Comparison of ENCODE assay signal across 20 cellular contexts in genomic region chr10:74094231-74094630, GRCh38. TPM values are rescaled to one million over a fixed set of nuclear protein-coding genes. Genes with fewer than 3 reads are reported as not detected.
DNase-seq lines count a peak whose midpoint lies in the region; ATAC-seq and TF ChIP-seq lines count a peak whose summit lies in the region.
"Had no signal": no experiment of that assay in that cellular context is flagged by ENCODE, and none has a peak within 500 bp of the region (broad histone marks: within the 10 kb centered on the region; RNA-seq: fewer than 3 reads in every experiment).

No MANE protein-coding gene starts in this region.

- H3K9me3 Mint-ChIP-seq in HFFc6 (no peaks in the 10 kb centered on the region), T-cell (no peaks in the 10 kb centered on the region), progenitor cell of endocrine pancreas (ENCODE audit: low read depth) (no peaks in the 10 kb centered on the region)
- H3K9me3 Mint-ChIP-seq: CD4-positive, CD25-positive, alpha-beta regulatory T cell; IgD-negative memory B cell had no signal

- peaks cover 6% of the 10 kb centered on the region for H3K4me1 Mint-ChIP-seq in HFFc6 (ENCODE audit: low read depth)
- H3K4me1 Mint-ChIP-seq in T-cell: peaks cover 0 to 3% (median 0%) of the 10 kb centered on the region in 3 donors
- H3K4me1 Mint-ChIP-seq in progenitor cell of endocrine pancreas (ENCODE audit: low read depth): peaks cover 17% of the 10 kb centered on the region
- H3K4me1 Mint-ChIP-seq: CD4-positive, CD25-positive, alpha-beta regulatory T cell had no signal

- POLR2A ChIA-PET in T-cell (lab: Charles Lee): interaction anchor here in 1 of 2 donors (1.0 kb wide), 1 partner anchor 56 kb away, joined by 4 read pairs; the partner anchor contains the start of gene AP3M1

- no peak for TF ChIP-seq CTCF in HFFc6 (IDR thresholded peaks at IDR 0.05)
- TF ChIP-seq CTCF in progenitor cell of endocrine pancreas (IDR thresholded peaks at IDR 0.05; ENCODE audit: unreplicated experiment): no peak

- ATAC-seq in T-cell (replicated peaks in 1 of 4) (no peak), left lobe of liver (peak; percentile 85), GM21723 (IDR thresholded peaks at IDR 0.05; ENCODE audit: unreplicated experiment) (no peak)

- no peak overlapping the region; the same call in 1 of the 2 replicates for H3K4me3 Mint-ChIP-seq in HFFc6
- H3K4me3 Mint-ChIP-seq in T-cell: no peak overlapping the region
- no peak overlapping the region for H3K4me3 Mint-ChIP-seq in progenitor cell of endocrine pancreas (ENCODE audit: low read depth)
- H3K4me3 Mint-ChIP-seq: CD4-positive, CD25-positive, alpha-beta regulatory T cell; IgD-negative memory B cell had no signal

- DNase-seq in HFFc6 (no peak), T-cell (no peak), left lobe of liver (ENCODE audit: low spot score) (peak; percentile 58), progenitor cell of endocrine pancreas (ENCODE audit: low spot score, unreplicated experiment) (no peak), NCI-H2107 treated with DMSO at 0.1 percent for 48 hours (lab: John Stamatoyannopoulos, UW; ENCODE audit: unreplicated experiment) (no peak), NCI-H1092 treated with DMSO at 0.1 percent for 48 hours (lab: John Stamatoyannopoulos, UW) (no peak)
- DNase-seq: CD4-positive, CD25-positive, alpha-beta regulatory T cell; COR-L47; DMS79; H7; MV-4-11; NCI-H187 treated with DMSO at 0.1 percent for 48 hours; NCI-H2227 treated with DMSO at 0.1 percent for 48 hours; NCI-H510A; NCI-H748 treated with DMSO at 0.1 percent for 48 hours; PC-9; RPMI8226; SHP77 had no signal

- peaks cover 73% of the 10 kb centered on the region for H3K36me3 Mint-ChIP-seq in HFFc6 (ENCODE audit: low read depth)
- H3K36me3 Mint-ChIP-seq in T-cell: peaks cover 57% of the 10 kb centered on the region
- peaks cover 41% of the 10 kb centered on the region for H3K36me3 Mint-ChIP-seq in progenitor cell of endocrine pancreas (ENCODE audit: insufficient read depth)

- H3K27ac Mint-ChIP-seq in HFFc6 (peak overlapping the region; percentile 51), T-cell (peak overlapping the region; percentile 22 to 31), progenitor cell of endocrine pancreas (peak overlapping the region; percentile 86)
- H3K27ac Mint-ChIP-seq: CD4-positive, CD25-positive, alpha-beta regulatory T cell had no signal

- CTCF ChIA-PET in T-cell (lab: Charles Lee): no interaction called here

- H3K27me3 Mint-ChIP-seq in HFFc6 (ENCODE audit: insufficient read depth) (peaks cover 5% of the 10 kb centered on the region), T-cell (no peaks in the 10 kb centered on the region), progenitor cell of endocrine pancreas (no peaks in the 10 kb centered on the region)
- H3K27me3 Mint-ChIP-seq: CD4-positive, CD25-positive, alpha-beta regulatory T cell; IgD-negative memory B cell had no signal

RNA-seq across cellular contexts. Expression of gene AP3M1, which starts 56.4 kb away (rescaled TPM):
- 10 to 100 TPM; 41.4 to 51.5 (median 47.0) TPM for total RNA-seq in HFFc6 (2021; fragmentation: NEBNext Ultra II Directional; extraction: Animal tissue kit (Norgen Biotek cat#: 25700))
- total RNA-seq in T-cell (10 to 100 TPM; 25.8 to 37.1 (median 33.9) TPM), left lobe of liver (14.6 TPM), progenitor cell of endocrine pancreas (49.7 and 51.7 TPM in 2 replicates)

RNA-seq across cellular contexts. Expression of gene ADK, which starts 56.8 kb away (rescaled TPM):
- total RNA-seq in HFFc6 (2021; fragmentation: NEBNext Ultra II Directional; extraction: Animal tissue kit (Norgen Biotek cat#: 25700)): 10 to 100 TPM; 74.1 to 97.6 (median 86.0) TPM
- total RNA-seq in T-cell: 10 to 100 TPM; 20.7 to 32.8 (median 23.6) TPM
- total RNA-seq in left lobe of liver: 76.2 TPM
- 20.7 and 24.4 TPM in 2 replicates for total RNA-seq in progenitor cell of endocrine pancreas

Comparison
In these comparisons a context has a peak if more than half of its experiments do, and no peak if none do; other contexts are left out.
1. H3K27ac Mint-ChIP-seq: peak in every context shown above with its lines; median percentile 86 in progenitor cell of endocrine pancreas; 51 in HFFc6; 26 in T-cell.